10 cellular contexts compared by ENCODE assay signal in genomic region chr11:67584881-67585873, GRCh38. TPM values are rescaled to one million over a fixed set of nuclear protein-coding genes. Genes with fewer than 3 reads are reported as not detected.
DNase-seq lines count a peak whose midpoint lies in the region; ATAC-seq and TF ChIP-seq lines count a peak whose summit lies in the region.
"Had no signal": no experiment of that assay in that cellular context is flagged by ENCODE, and none has a peak within 500 bp of the region (broad histone marks: within the 10 kb centered on the region; RNA-seq: fewer than 3 reads in every experiment).

No MANE protein-coding gene starts in this region.

- DNase-seq in T-helper 1 cell (no peak), substantia nigra (lab: John Stamatoyannopoulos, UW) (no peak), DMS79 treated with DMSO at 0.1 percent for 48 hours (lab: John Stamatoyannopoulos, UW) (no peak), AML-193 (lab: John Stamatoyannopoulos, UW) (no peak)
- no peak for DNase-seq in activated T-helper 2 cell treated with anti-CD3 and anti-CD28 coated beads, Interferon-gamma antibody, Interleukin-2, Interleukin-4, amounts not matched to agents 10 μg/mL and 5 μg/mL and 100 μg/mL, durations not matched to agents 14 hours and 24 hours and 36 hours (ENCODE audit: low spot score)

- peaks cover 30% of the 10 kb centered on the region for H3K4me1 Mint-ChIP-seq in T-helper 1 cell treated with Interleukin-12 subunit alpha and Interleukin-12 subunit beta and Interleukin-4 antibody, amounts not matched to agents 30 μg/mL and 1 μg/mL, for 36 hours (ENCODE audit: low read depth)
- peaks cover 19% of the 10 kb centered on the region for H3K4me1 Mint-ChIP-seq in activated T-helper 2 cell treated with anti-CD3 and anti-CD28 coated beads, Interferon-gamma antibody, Interleukin-2, Interleukin-4, amounts not matched to agents 10 μg/mL and 5 μg/mL and 100 μg/mL, durations not matched to agents 14 hours and 24 hours and 36 hours (ENCODE audit: low read depth)

- no peak for TF ChIP-seq POLR2A in GM18505 (IDR thresholded peaks at IDR 0.05; ENCODE audit: borderline replicate concordance, extremely low read depth, insufficient read depth, insufficient read length)

- intact Hi-C loops in activated T-helper 2 cell treated with anti-CD3 and anti-CD28 coated beads, Interferon-gamma antibody, Interleukin-2, Interleukin-4, amounts not matched to agents 10 μg/mL and 5 μg/mL and 100 μg/mL, durations not matched to agents 14 hours and 24 hours and 36 hours (cut with micrococcal nuclease), result loop anchor here (2.0 kb wide), 1 partner anchor 22 kb away; the partner anchor contains the start of gene NDUFV1

- H3K4me1 ChIP-seq in iPS-20b (ENCODE audit: insufficient read depth, low read length), result peaks cover 22% of the 10 kb centered on the region; the same call in 1 of the 2 replicates

- peaks cover 14% of the 10 kb centered on the region for H3K27me3 Mint-ChIP-seq in T-helper 1 cell treated with Interleukin-12 subunit alpha and Interleukin-12 subunit beta and Interleukin-4 antibody, amounts not matched to agents 30 μg/mL and 1 μg/mL, for 36 hours (ENCODE audit: low read depth)
- H3K27me3 Mint-ChIP-seq in activated T-helper 2 cell treated with anti-CD3 and anti-CD28 coated beads, Interferon-gamma antibody, Interleukin-2, Interleukin-4, amounts not matched to agents 10 μg/mL and 5 μg/mL and 100 μg/mL, durations not matched to agents 14 hours and 24 hours and 36 hours (ENCODE audit: low read depth), result peaks cover 8% of the 10 kb centered on the region

- peak overlapping the region; percentile 90; the same call in 1 of the 2 replicates for H3K9ac ChIP-seq in iPS-20b (ENCODE audit: low read depth, low read length)

- H3K27ac Mint-ChIP-seq in T-helper 1 cell treated with Interleukin-12 subunit alpha and Interleukin-12 subunit beta and Interleukin-4 antibody, amounts not matched to agents 30 μg/mL and 1 μg/mL, for 36 hours, result peak overlapping the region; percentile 65
- H3K27ac Mint-ChIP-seq in activated T-helper 2 cell treated with anti-CD3 and anti-CD28 coated beads, Interferon-gamma antibody, Interleukin-2, Interleukin-4, amounts not matched to agents 10 μg/mL and 5 μg/mL and 100 μg/mL, durations not matched to agents 14 hours and 24 hours and 36 hours, result peak overlapping the region; percentile 67

- H3K27me3 ChIP-seq in iPS-20b (ENCODE audit: insufficient read depth, low read length), result no peaks in the 10 kb centered on the region; the same call in 1 of the 2 replicates

- peaks cover 24% of the 10 kb centered on the region for H3K36me3 Mint-ChIP-seq in T-helper 1 cell treated with Interleukin-12 subunit alpha and Interleukin-12 subunit beta and Interleukin-4 antibody, amounts not matched to agents 30 μg/mL and 1 μg/mL, for 36 hours (ENCODE audit: low read depth)
- peaks cover 39% of the 10 kb centered on the region for H3K36me3 Mint-ChIP-seq in activated T-helper 2 cell treated with anti-CD3 and anti-CD28 coated beads, Interferon-gamma antibody, Interleukin-2, Interleukin-4, amounts not matched to agents 10 μg/mL and 5 μg/mL and 100 μg/mL, durations not matched to agents 14 hours and 24 hours and 36 hours (ENCODE audit: low read depth)

- peak overlapping the region; percentile 39 for H3K27ac ChIP-seq in iPS-20b (ENCODE audit: low read length)
- H3K27ac ChIP-seq in substantia nigra (ENCODE audit: low read depth, low read length, poor library complexity, severe bottlenecking), result peak overlapping the region; percentile 90
- H3K27ac ChIP-seq: C4-2B had no signal

- H3K9me3 ChIP-seq in iPS-20b (ENCODE audit: insufficient read depth, low read depth, low read length), result no peaks in the 10 kb centered on the region

- H3K36me3 ChIP-seq in iPS-20b (ENCODE audit: insufficient read depth, low read depth, low read length), result peaks cover 52% of the 10 kb centered on the region

- no peak for ATAC-seq in GM18505 (IDR thresholded peaks at IDR 0.05; ENCODE audit: unreplicated experiment)

- H3K4me3 ChIP-seq in iPS-20b (ENCODE audit: low read length), result peak overlapping the region; percentile 84

- peaks cover 9% of the 10 kb centered on the region for H3K9me3 Mint-ChIP-seq in T-helper 1 cell treated with Interleukin-12 subunit alpha and Interleukin-12 subunit beta and Interleukin-4 antibody, amounts not matched to agents 30 μg/mL and 1 μg/mL, for 36 hours
- peaks cover 3% of the 10 kb centered on the region for H3K9me3 Mint-ChIP-seq in activated T-helper 2 cell treated with anti-CD3 and anti-CD28 coated beads, Interferon-gamma antibody, Interleukin-2, Interleukin-4, amounts not matched to agents 10 μg/mL and 5 μg/mL and 100 μg/mL, durations not matched to agents 14 hours and 24 hours and 36 hours

- peak overlapping the region; percentile 72 for H3K4me3 Mint-ChIP-seq in T-helper 1 cell treated with Interleukin-12 subunit alpha and Interleukin-12 subunit beta and Interleukin-4 antibody, amounts not matched to agents 30 μg/mL and 1 μg/mL, for 36 hours
- H3K4me3 Mint-ChIP-seq in activated T-helper 2 cell treated with anti-CD3 and anti-CD28 coated beads, Interferon-gamma antibody, Interleukin-2, Interleukin-4, amounts not matched to agents 10 μg/mL and 5 μg/mL and 100 μg/mL, durations not matched to agents 14 hours and 24 hours and 36 hours (ENCODE audit: low read depth), result peak overlapping the region; percentile 78

RNA-seq across cellular contexts. Expression of gene GSTP1, which starts 1.6 kb away (rescaled TPM):
- total RNA-seq in activated T-helper 2 cell treated with anti-CD3 and anti-CD28 coated beads, Interferon-gamma antibody, Interleukin-2, Interleukin-4, amounts not matched to agents 10 μg/mL and 5 μg/mL and 100 μg/mL, durations not matched to agents 14 hours and 24 hours and 36 hours, result 339 and 344 TPM in 2 replicates

RNA-seq across cellular contexts. Expression of gene NDUFV1, which starts 21.6 kb away (rescaled TPM):
- total RNA-seq in activated T-helper 2 cell treated with anti-CD3 and anti-CD28 coated beads, Interferon-gamma antibody, Interleukin-2, Interleukin-4, amounts not matched to agents 10 μg/mL and 5 μg/mL and 100 μg/mL, durations not matched to agents 14 hours and 24 hours and 36 hours, result 237 and 242 TPM in 2 replicates

RNA-seq across cellular contexts. Expression of gene NUDT8, which starts 44.6 kb away (rescaled TPM):
- total RNA-seq in activated T-helper 2 cell treated with anti-CD3 and anti-CD28 coated beads, Interferon-gamma antibody, Interleukin-2, Interleukin-4, amounts not matched to agents 10 μg/mL and 5 μg/mL and 100 μg/mL, durations not matched to agents 14 hours and 24 hours and 36 hours, result 22.2 and 27.9 TPM in 2 replicates

RNA-seq across cellular contexts. Expression of gene TBX10, which starts 54.4 kb away (rescaled TPM):
- not detected in 2 replicates for total RNA-seq in activated T-helper 2 cell treated with anti-CD3 and anti-CD28 coated beads, Interferon-gamma antibody, Interleukin-2, Interleukin-4, amounts not matched to agents 10 μg/mL and 5 μg/mL and 100 μg/mL, durations not matched to agents 14 hours and 24 hours and 36 hours
- total RNA-seq: HT1080 had no signal
